In genomic region chr1:72064301-72064700, GRCh38 we compare ENCODE assay signal across 10 cellular contexts.
"Had no signal": no experiment of that assay in that cellular context is flagged by ENCODE, and none has a peak within 500 bp of the region (broad histone marks: within the 10 kb centered on the region; RNA-seq: fewer than 3 reads in every experiment).

No MANE protein-coding gene starts in this region.

- H3K4me3 ChIP-seq: adrenal gland, esophagus squamous epithelium, left lung had no signal

- ATAC-seq: left lung had no signal

- H3K27ac ChIP-seq: adrenal gland, esophagus squamous epithelium, foreskin keratinocyte, left lung had no signal

- DNase-seq: activated CD4-positive, alpha-beta T cell treated with anti-CD3 and anti-CD28 coated beads, Interleukin-2, amount 50 U/mL, for 4 hours; activated gamma-delta T cell; adrenal gland; effector CD8-positive, alpha-beta T cell; esophagus squamous epithelium; foreskin keratinocyte; kidney; left lung; nucleus accumbens had no signal

- H3K36me3 ChIP-seq: adrenal gland, esophagus squamous epithelium, left lung, tibial nerve had no signal

- H3K27me3 ChIP-seq: adrenal gland, esophagus squamous epithelium, foreskin keratinocyte, left lung, tibial nerve had no signal

- H3K9me3 ChIP-seq: adrenal gland, esophagus squamous epithelium, left lung, tibial nerve had no signal

- H3K4me1 ChIP-seq: adrenal gland, esophagus squamous epithelium, left lung had no signal
